In the genomic region with DNA sequence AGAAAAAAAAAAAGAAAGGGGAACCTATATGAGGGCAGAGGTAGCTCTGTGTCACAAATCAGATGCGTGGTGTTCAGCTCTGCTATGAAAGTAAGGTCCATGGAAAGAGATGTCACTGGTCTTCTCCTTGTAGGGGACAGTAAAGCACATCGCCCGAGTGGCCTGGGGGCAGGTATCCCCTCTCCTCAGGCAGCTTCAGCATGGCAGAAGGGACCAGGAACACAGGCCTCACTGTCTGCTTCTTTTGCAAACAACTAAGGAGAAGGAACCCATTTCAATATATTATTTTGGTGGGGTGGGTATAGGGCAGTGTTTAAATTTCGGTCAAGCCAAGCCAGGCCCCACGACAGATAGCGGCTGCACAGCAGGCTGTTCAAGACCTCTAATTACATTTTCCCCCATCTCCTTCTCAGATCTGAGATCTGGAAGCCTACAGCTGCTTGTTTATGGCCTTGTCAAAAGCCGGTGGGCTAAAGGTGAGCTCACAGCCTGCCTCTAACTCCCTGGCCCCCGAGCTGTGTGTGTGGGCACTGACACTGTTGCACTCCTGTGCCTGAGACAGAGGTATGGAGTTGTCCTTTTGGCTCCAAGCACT, we compare ENCODE assay signal across 21 cellular contexts.
DNase-seq lines count a peak whose midpoint lies in the region; ATAC-seq, FAIRE-seq and TF ChIP-seq lines count a peak whose summit lies in the region.
"Had no signal": no experiment of that assay in that cellular context is flagged by ENCODE, and none has a peak within 500 bp of the region (broad histone marks: within the 10 kb centered on the region; RNA-seq: fewer than 3 reads in every experiment).

No MANE protein-coding gene starts in this region.

- peak; percentile 23 for DNase-seq in NCI-H69 (lab: John Stamatoyannopoulos, UW)
- DNase-seq in glutamatergic neuron: no peak
- no peak for DNase-seq in nephron progenitor cell
- DNase-seq in HUDEP-2 (lab: John Stamatoyannopoulos, UW; ENCODE audit: unreplicated experiment in 76 of 76): no peak
- no peak for DNase-seq in Karpas-422
- DNase-seq in pancreas: no peak
- no peak for DNase-seq in NCI-H1092 treated with DMSO at 0.1 percent for 48 hours (lab: John Stamatoyannopoulos, UW)
- DNase-seq: 8988T; C1 segment of cervical spinal cord; CD4-positive, CD25-positive, alpha-beta regulatory T cell; CD8-positive, alpha-beta memory T cell; COR-L47; DMS 273 treated with DMSO at 0.1 percent for 48 hours; DMS53; DND-41; EL had no signal

- peaks cover 2% of the 10 kb centered on the region for H3K9me3 Mint-ChIP-seq in glutamatergic neuron (ENCODE audit: unreplicated experiment)
- no peaks in the 10 kb centered on the region for H3K9me3 Mint-ChIP-seq in nephron progenitor cell
- H3K9me3 Mint-ChIP-seq: CD4-positive, CD25-positive, alpha-beta regulatory T cell; CD8-positive, alpha-beta memory T cell had no signal

- intact Hi-C loops in pancreas (cut with DNase I): no loop called here

- H3K36me3 ChIP-seq in Karpas-422 (ENCODE audit: insufficient read depth, low read length) (no peaks in the 10 kb centered on the region), pancreas (no peaks in the 10 kb centered on the region)
- H3K36me3 ChIP-seq: HAP-1 had no signal

- no peaks in the 10 kb centered on the region for H3K27me3 Mint-ChIP-seq in glutamatergic neuron (ENCODE audit: unreplicated experiment)
- peaks cover 3% of the 10 kb centered on the region for H3K27me3 Mint-ChIP-seq in nephron progenitor cell (ENCODE audit: low read depth, poor library complexity)

- H3K4me2 ChIP-seq in Karpas-422 (ENCODE audit: low read depth, low read length, poor library complexity, severe bottlenecking): no peak overlapping the region

- H3K27ac ChIP-seq in Karpas-422 (ENCODE audit: low read length) (no peak overlapping the region), pancreas (no peak overlapping the region)

- no peaks in the 10 kb centered on the region for H3K36me3 Mint-ChIP-seq in glutamatergic neuron (ENCODE audit: unreplicated experiment)
- no peaks in the 10 kb centered on the region for H3K36me3 Mint-ChIP-seq in nephron progenitor cell (ENCODE audit: low read depth)
- H3K36me3 Mint-ChIP-seq: CD4-positive, CD25-positive, alpha-beta regulatory T cell; CD8-positive, alpha-beta memory T cell had no signal

- H3K9me3 ChIP-seq in Karpas-422 (ENCODE audit: low read length): no peaks in the 10 kb centered on the region
- H3K9me3 ChIP-seq in pancreas: no peaks in the 10 kb centered on the region
- H3K9me3 ChIP-seq: HAP-1 had no signal

- no peak overlapping the region for H2AFZ ChIP-seq in Karpas-422 (ENCODE audit: low read length)

- TF ChIP-seq CTCF in glutamatergic neuron (IDR thresholded peaks at IDR 0.05; ENCODE audit: partially characterized antibody, unreplicated experiment) (no peak), nephron progenitor cell (IDR thresholded peaks at IDR 0.05) (no peak), pancreas (IDR thresholded peaks at IDR 0.05) (no peak)

- H3K4me1 ChIP-seq in Karpas-422 (ENCODE audit: low read length): no peaks in the 10 kb centered on the region
- H3K4me1 ChIP-seq in pancreas: no peaks in the 10 kb centered on the region
- H3K4me1 ChIP-seq: HAP-1 had no signal

- H3K4me3 ChIP-seq in Karpas-422 (ENCODE audit: low read length) (no peak overlapping the region), pancreas (no peak overlapping the region)
- H3K4me3 ChIP-seq: GM12878, HAP-1 had no signal

- ATAC-seq in pancreas: no peak
- ATAC-seq: GM12878 had no signal

- no peak overlapping the region for H3K4me3 Mint-ChIP-seq in glutamatergic neuron (ENCODE audit: unreplicated experiment)
- no peak overlapping the region for H3K4me3 Mint-ChIP-seq in nephron progenitor cell
- H3K4me3 Mint-ChIP-seq: B cell; CD4-positive, CD25-positive, alpha-beta regulatory T cell; CD8-positive, alpha-beta memory T cell had no signal

- H3K9ac ChIP-seq in Karpas-422 (ENCODE audit: low read length): no peak overlapping the region

- H3K27ac Mint-ChIP-seq in glutamatergic neuron (ENCODE audit: unreplicated experiment) (peak overlapping the region; percentile 85), nephron progenitor cell (peak overlapping the region; percentile 45)
- H3K27ac Mint-ChIP-seq: B cell; CD4-positive, CD25-positive, alpha-beta regulatory T cell; CD8-positive, alpha-beta memory T cell had no signal

- no peaks in the 10 kb centered on the region for H4K20me1 ChIP-seq in Karpas-422 (ENCODE audit: insufficient read depth, low read depth, low read length)

- no peak for FAIRE-seq in pancreas (lab: Jason Lieb, UNC)
- FAIRE-seq: GM12878, GM19239, H1 had no signal

- H3K9me2 ChIP-seq in Karpas-422 (replicated peaks; ENCODE audit: insufficient read depth, low read length): no peaks in the 10 kb centered on the region

- H3K4me1 Mint-ChIP-seq in glutamatergic neuron (ENCODE audit: low read depth, unreplicated experiment) (peaks cover 15% of the 10 kb centered on the region), nephron progenitor cell (peaks cover 47% of the 10 kb centered on the region)

- 87 to 94% methylated on average over 8 of the region's 8 CpGs for WGBS in pancreas, 2 donors

- no peaks in the 10 kb centered on the region for H3K79me2 ChIP-seq in Karpas-422 (ENCODE audit: low read length)

- H3K27me3 ChIP-seq in Karpas-422 (ENCODE audit: low read length): no peaks in the 10 kb centered on the region
- H3K27me3 ChIP-seq in pancreas: no peaks in the 10 kb centered on the region
